In genomic region chr5:138662599-138662998, GRCh38 we compare ENCODE assay signal across 10 cellular contexts.
DNase-seq lines count a peak whose midpoint lies in the region; ATAC-seq, FAIRE-seq and TF ChIP-seq lines count a peak whose summit lies in the region.
"Had no signal": no experiment of that assay in that cellular context is flagged by ENCODE, and none has a peak within 500 bp of the region (broad histone marks: within the 10 kb centered on the region; RNA-seq: fewer than 3 reads in every experiment).

No MANE protein-coding gene starts in this region.

- no peaks in the 10 kb centered on the region for H3K36me3 Mint-ChIP-seq in activated CD4-positive, alpha-beta T cell treated with anti-CD3 and anti-CD28 coated beads, Interleukin-2, amount 10 ng/mL, durations not matched to agents 7 days and 5 days (ENCODE audit: low read depth)
- peaks cover 8% of the 10 kb centered on the region for H3K36me3 Mint-ChIP-seq in effector memory CD8-positive, alpha-beta T cell (ENCODE audit: insufficient read depth)
- H3K36me3 Mint-ChIP-seq: mesothelial cell of epicardium had no signal

- H3K36me3 ChIP-seq in small intestine (ENCODE audit: control insufficient read depth in 2 of 2, insufficient read depth in 2 of 2, low read length in 2 of 2) (no peaks in the 10 kb centered on the region), thyroid gland (no peaks in the 10 kb centered on the region)

- H3K4me3 ChIP-seq in small intestine (ENCODE audit: low read depth in 1 of 2, low read length in 2 of 2) (no peak overlapping the region), thyroid gland (replicated peaks in 1 of 3) (no peak overlapping the region)

- DNase-seq in AG08395 (ENCODE audit: low spot score), result peak; percentile 29
- peak; percentile 48 for DNase-seq in activated CD4-positive, alpha-beta T cell treated with anti-CD3 and anti-CD28 coated beads, Interleukin-2, amount 10 ng/mL, durations not matched to agents 7 days and 5 days
- no peak for DNase-seq in effector memory CD8-positive, alpha-beta T cell
- DNase-seq in NCI-H1417 (lab: John Stamatoyannopoulos, UW), result no peak
- no peak for DNase-seq in substantia nigra (lab: John Stamatoyannopoulos, UW)
- DNase-seq in small intestine, result no peak
- no peak for DNase-seq in thyroid gland
- DNase-seq: NCI-H1105 treated with DMSO at 0.1 percent for 48 hours had no signal

- H3K27me3 ChIP-seq in small intestine (ENCODE audit: control insufficient read depth in 2 of 2, insufficient read depth in 2 of 2, low read length in 2 of 2), result peaks cover 0 to 2% of the 10 kb centered on the region in 2 donors
- H3K27me3 ChIP-seq in thyroid gland, result no peaks in the 10 kb centered on the region

- WGBS in small intestine, 3 donors, result 81 to 83% (median 82%) methylated on average over 6 of the region's 6 CpGs
- WGBS in thyroid gland, 2 donors, result 87 to 88% methylated on average over 6 of the region's 6 CpGs

- POLR2A ChIA-PET in activated CD4-positive, alpha-beta T cell treated with anti-CD3 and anti-CD28 coated beads, Interleukin-2, amount 10 ng/mL, durations not matched to agents 7 days and 5 days (lab: Charles Lee), result no interaction called here

- H3K27me3 Mint-ChIP-seq in activated CD4-positive, alpha-beta T cell treated with anti-CD3 and anti-CD28 coated beads, Interleukin-2, amount 10 ng/mL, durations not matched to agents 7 days and 5 days, result peaks cover 89% of the 10 kb centered on the region
- peaks cover 91 to 100% of the 10 kb centered on the region in 2 donors for H3K27me3 Mint-ChIP-seq in effector memory CD8-positive, alpha-beta T cell

- no peak for FAIRE-seq in small intestine (lab: Jason Lieb, UNC)

- CTCF ChIA-PET in activated CD4-positive, alpha-beta T cell treated with anti-CD3 and anti-CD28 coated beads, Interleukin-2, amount 10 ng/mL, durations not matched to agents 7 days and 5 days (lab: Charles Lee), result interaction anchor here (0.7 to 1.5 kb wide), 2 partner anchors 10 to 13 kb away, joined by 3 to 9 read pairs; no protein-coding TSS in a partner anchor

- H3K4me1 ChIP-seq in small intestine (ENCODE audit: control insufficient read depth in 2 of 2, insufficient read depth in 1 of 2, low read depth in 1 of 2, low read length in 1 of 2) (no peaks in the 10 kb centered on the region), thyroid gland (no peaks in the 10 kb centered on the region)

- peaks cover 14% of the 10 kb centered on the region for H3K4me1 Mint-ChIP-seq in activated CD4-positive, alpha-beta T cell treated with anti-CD3 and anti-CD28 coated beads, Interleukin-2, amount 10 ng/mL, durations not matched to agents 7 days and 5 days
- peaks cover 19 to 20% of the 10 kb centered on the region in 2 donors for H3K4me1 Mint-ChIP-seq in effector memory CD8-positive, alpha-beta T cell (ENCODE audit: low read depth in 2 of 2)

- TF ChIP-seq POLR2A in thyroid gland (IDR thresholded peaks at IDR 0.05), result no peak

- H3K27ac Mint-ChIP-seq in activated CD4-positive, alpha-beta T cell treated with anti-CD3 and anti-CD28 coated beads, Interleukin-2, amount 10 ng/mL, durations not matched to agents 7 days and 5 days, result no peak overlapping the region
- no peak overlapping the region for H3K27ac Mint-ChIP-seq in effector memory CD8-positive, alpha-beta T cell
- H3K27ac Mint-ChIP-seq: mesothelial cell of epicardium had no signal

- no peak for TF ChIP-seq CTCF in thyroid gland (IDR thresholded peaks at IDR 0.05)

- no peaks in the 10 kb centered on the region for H3K9me3 Mint-ChIP-seq in activated CD4-positive, alpha-beta T cell treated with anti-CD3 and anti-CD28 coated beads, Interleukin-2, amount 10 ng/mL, durations not matched to agents 7 days and 5 days
- no peaks in the 10 kb centered on the region for H3K9me3 Mint-ChIP-seq in effector memory CD8-positive, alpha-beta T cell
- H3K9me3 Mint-ChIP-seq: mesothelial cell of epicardium had no signal

- H3K27ac ChIP-seq in substantia nigra (ENCODE audit: low read depth, low read length, poor library complexity, severe bottlenecking) (no peak overlapping the region), small intestine (ENCODE audit: low read depth in 1 of 2, low read length in 1 of 2) (no peak overlapping the region), thyroid gland (no peak overlapping the region)

- ATAC-seq in HG03060 (IDR thresholded peaks at IDR 0.05; ENCODE audit: low read depth, unreplicated experiment), result peak; percentile 20
- ATAC-seq in effector memory CD8-positive, alpha-beta T cell (replicated peaks), result peak; percentile 51

- no peaks in the 10 kb centered on the region for H3K9me3 ChIP-seq in small intestine (ENCODE audit: control insufficient read depth, low read depth)
- H3K9me3 ChIP-seq in thyroid gland, result no peaks in the 10 kb centered on the region

- no peak overlapping the region for H3K4me3 Mint-ChIP-seq in activated CD4-positive, alpha-beta T cell treated with anti-CD3 and anti-CD28 coated beads, Interleukin-2, amount 10 ng/mL, durations not matched to agents 7 days and 5 days
- H3K4me3 Mint-ChIP-seq in effector memory CD8-positive, alpha-beta T cell, result peak overlapping the region in 1 of 2 donors; percentile 15
- H3K4me3 Mint-ChIP-seq: mesothelial cell of epicardium had no signal

- intact Hi-C loops in thyroid gland (cut with DNase I), result no loop called here

Comparison
In these comparisons a context has a peak if more than half of its experiments do, and no peak if none do; other contexts are left out.
1. DNase-seq: peak in AG08395 (single experiment) and activated CD4-positive, alpha-beta T cell treated with anti-CD3 and anti-CD28 coated beads, Interleukin-2, amount 10 ng/mL, durations not matched to agents 7 days and 5 days (single experiment); none in effector memory CD8-positive, alpha-beta T cell (0 of 3), NCI-H1417 (0 of 3), substantia nigra (0 of 49), small intestine (single experiment) and thyroid gland (0 of 2).